In genomic region chr5:127923804-127924570, GRCh38 we compare ENCODE assay signal across 1 cellular context.
TF ChIP-seq lines count a peak whose summit lies in the region.

No MANE protein-coding gene starts in this region.

TF ChIP-seq in GM12878, 131 proteins besides CTCF, POLR2A, EP300 and RAD21 (continued from another document):
- peak; percentile 17; the same call in 1 of the 2 replicates for TF ChIP-seq RUNX3 (IDR thresholded peaks at IDR 0.05; ENCODE audit: low read length)
- TF ChIP-seq CHD2 (IDR thresholded peaks at IDR 0.05; ENCODE audit: borderline replicate concordance, low read depth, low read length): no peak
- no peak for TF ChIP-seq TCF3 (IDR thresholded peaks at IDR 0.05; ENCODE audit: borderline replicate concordance, insufficient read depth, low read depth, low read length)
- TF ChIP-seq BCLAF1 (IDR thresholded peaks at IDR 0.05): no peak
- peak in 1 of 2 experiments; percentile 53; a peak in 1 of 4 replicates for TF ChIP-seq IKZF2 (IDR thresholded peaks at IDR 0.05)
- TF ChIP-seq MYB (IDR thresholded peaks at IDR 0.05; ENCODE audit: borderline replicate concordance, low read depth, low read length): no peak
- TF ChIP-seq ZBTB40 (IDR thresholded peaks at IDR 0.05; ENCODE audit: borderline replicate concordance): no peak
- peak; percentile 46; the same call in 1 of the 2 replicates for TF ChIP-seq NFIC (IDR thresholded peaks at IDR 0.05; ENCODE audit: low read depth, low read length)
- TF ChIP-seq RAD51 (IDR thresholded peaks at IDR 0.05): no peak
- no peak for TF ChIP-seq YBX1 (IDR thresholded peaks at IDR 0.05)
- TF ChIP-seq IKZF1 (conservative IDR thresholded peaks at IDR 0.05): 0 out of 2 replicates have a peak, but pooled peaks have one; percentile 37
- TF ChIP-seq TARDBP (IDR thresholded peaks at IDR 0.05; ENCODE audit: borderline replicate concordance): no peak
- TF ChIP-seq IRF3 (IDR thresholded peaks at IDR 0.05): no peak
- TF ChIP-seq ZBTB33 (IDR thresholded peaks at IDR 0.05): no peak
- TF ChIP-seq SREBF1 (IDR thresholded peaks at IDR 0.05; ENCODE audit: low read length): no peak
- TF ChIP-seq ZNF274 (IDR thresholded peaks at IDR 0.05; ENCODE audit: insufficient read depth, insufficient read length): no peak
- peak; percentile 43; the same call in 1 of the 2 replicates for TF ChIP-seq RELB (IDR thresholded peaks at IDR 0.05; ENCODE audit: low read depth)
- no peak for TF ChIP-seq WRNIP1 (IDR thresholded peaks at IDR 0.05; ENCODE audit: borderline replicate concordance, low read depth, low read length)
- peak; percentile 82 for TF ChIP-seq CUX1 (IDR thresholded peaks at IDR 0.05; ENCODE audit: insufficient replicate concordance, low read depth, low read length)
- TF ChIP-seq MTA2 (IDR thresholded peaks at IDR 0.05; ENCODE audit: low read depth): 0 out of 2 replicates have a peak, but pooled peaks have one; percentile 28
- no peak for TF ChIP-seq SIN3A (IDR thresholded peaks at IDR 0.05; ENCODE audit: low read depth, low read length)
- TF ChIP-seq GABPA (IDR thresholded peaks at IDR 0.05; ENCODE audit: low read depth): no peak
- TF ChIP-seq PAX8 (IDR thresholded peaks at IDR 0.05): no peak
- no peak for TF ChIP-seq SMAD1 (IDR thresholded peaks at IDR 0.05; ENCODE audit: low read depth, partially characterized antibody)
- TF ChIP-seq ATF7 (IDR thresholded peaks at IDR 0.05; ENCODE audit: low read depth): no peak
- TF ChIP-seq IRF4 (IDR thresholded peaks at IDR 0.05; ENCODE audit: low read depth, low read length): no peak
- no peak for TF ChIP-seq PAX5 (IDR thresholded peaks at IDR 0.05; ENCODE audit: borderline replicate concordance, low read depth, low read length)
- TF ChIP-seq HSF1 (IDR thresholded peaks at IDR 0.05; ENCODE audit: low read depth, low read length): no peak
- no peak for TF ChIP-seq DPF2 (IDR thresholded peaks at IDR 0.05)
- no peak for TF ChIP-seq ELK1 (IDR thresholded peaks at IDR 0.05; ENCODE audit: low read depth, low read length)
- no peak for TF ChIP-seq ZNF217 (IDR thresholded peaks at IDR 0.05)
- TF ChIP-seq BACH1 (IDR thresholded peaks at IDR 0.05; ENCODE audit: borderline replicate concordance): no peak
- TF ChIP-seq ZBTB11 (CRISPR knock-in tag; IDR thresholded peaks at IDR 0.05): no peak
TF ChIP-seq in GM12878: peak in this region for 9.
